In the genomic region with DNA sequence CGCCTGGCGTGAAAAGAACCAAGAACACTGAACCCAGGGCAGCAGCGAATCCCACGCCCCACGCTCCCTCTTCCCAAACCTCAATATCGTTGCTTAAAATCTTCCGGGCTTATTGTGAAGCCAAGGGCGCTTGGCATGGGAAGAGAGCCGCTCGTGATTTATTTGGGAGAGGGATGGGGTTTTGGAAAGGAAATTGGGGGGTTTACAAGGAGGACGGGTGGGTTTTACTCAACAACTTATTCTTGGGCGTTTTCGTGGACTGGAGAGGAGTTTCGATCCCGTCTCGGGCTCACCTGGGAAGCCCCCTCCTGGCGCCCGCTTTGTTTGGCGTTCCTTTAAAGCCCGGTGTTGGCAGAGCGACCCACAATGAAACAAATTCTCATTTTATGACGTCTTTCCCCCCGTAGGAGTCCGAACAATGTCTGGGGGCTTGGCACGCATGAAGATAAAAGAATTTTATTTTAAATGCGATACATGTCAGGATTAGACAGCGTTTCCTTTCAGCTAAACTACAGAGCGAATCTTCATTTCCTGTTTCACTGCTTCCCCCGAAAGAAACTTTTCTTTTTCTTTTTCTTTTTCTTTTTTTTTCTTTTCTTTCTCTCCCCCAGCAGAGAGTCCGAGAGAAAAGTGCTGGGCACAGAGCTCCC, we compare ENCODE assay signal across 9 cellular contexts.
DNase-seq lines count a peak whose midpoint lies in the region; ATAC-seq and TF ChIP-seq lines count a peak whose summit lies in the region.
"Had no signal": no experiment of that assay in that cellular context is flagged by ENCODE, and none has a peak within 500 bp of the region (broad histone marks: within the 10 kb centered on the region; RNA-seq: fewer than 3 reads in every experiment).

No MANE protein-coding gene starts in this region.

- peak overlapping the region; percentile 57 for H2AFZ ChIP-seq in mammary epithelial cell (ENCODE audit: low read depth, low read length)

- no peaks in the 10 kb centered on the region for H3K36me3 Mint-ChIP-seq in nephron progenitor cell (ENCODE audit: low read depth)

- peaks cover 22% of the 10 kb centered on the region for H3K27me3 ChIP-seq in mammary epithelial cell (ENCODE audit: insufficient read depth, low read length)

- H3K4me3 Mint-ChIP-seq in nephron progenitor cell: peak overlapping the region; percentile 88

- H3K79me2 ChIP-seq in mammary epithelial cell (ENCODE audit: insufficient read depth, low read length): no peaks in the 10 kb centered on the region

- peak overlapping the region; percentile 63 for H3K4me2 ChIP-seq in mammary epithelial cell (ENCODE audit: insufficient read depth, low read depth, low read length)

- peak; percentile 4 for DNase-seq in NCI-H1694 (lab: John Stamatoyannopoulos, UW)
- DNase-seq in NCI-H1694 treated with DMSO at 0.1 percent for 48 hours (lab: John Stamatoyannopoulos, UW): no peak
- no peak for DNase-seq in mammary epithelial cell
- peak; percentile 25 for DNase-seq in nephron progenitor cell
- DNase-seq in AML-193 (lab: John Stamatoyannopoulos, UW): no peak
- no peak for DNase-seq in NCI-H446 (lab: John Stamatoyannopoulos, UW)
- DNase-seq in SKM-1 (lab: John Stamatoyannopoulos, UW; ENCODE audit: unreplicated experiment): no peak

- H3K9me3 ChIP-seq in mammary epithelial cell (replicated peaks; ENCODE audit: insufficient read depth, low read length): peaks cover 6% of the 10 kb centered on the region

- 26% methylated on average over 29 of the region's 30 CpGs for WGBS in mammary epithelial cell (ENCODE audit: low coverage, missing lambda C conversion rate)

- no peaks in the 10 kb centered on the region for H3K9me3 Mint-ChIP-seq in nephron progenitor cell

- peak overlapping the region; percentile 87 for H3K27ac Mint-ChIP-seq in nephron progenitor cell

- H3K27me3 Mint-ChIP-seq in nephron progenitor cell (ENCODE audit: low read depth, poor library complexity): no peaks in the 10 kb centered on the region

- in situ Hi-C loops in mammary epithelial cell (cut with MboI; ENCODE audit: low sequenced_read_pairs in 2 of 2): loop anchor here in 1 of 2 donors (10.0 kb wide), 1 partner anchor 631 kb away; no protein-coding TSS in a partner anchor

- peaks cover 6% of the 10 kb centered on the region for H3K4me1 ChIP-seq in mammary epithelial cell (ENCODE audit: insufficient read depth, low read length)

- H4K20me1 ChIP-seq in mammary epithelial cell (ENCODE audit: insufficient read depth, low read length): no peaks in the 10 kb centered on the region

- intact Hi-C loops in mammary epithelial cell (cut with micrococcal nuclease): loop anchor here (2.0 to 10.0 kb wide), 2 partner anchors 147 to 271 kb away; no protein-coding TSS in a partner anchor

- dilution Hi-C loops in mammary epithelial cell (cut with HindIII; ENCODE audit: low sequenced_read_pairs): loop anchor here (5.0 kb wide), 2 partner anchors 44 to 634 kb away; no protein-coding TSS in a partner anchor

- H3K4me1 Mint-ChIP-seq in nephron progenitor cell: peaks cover 45% of the 10 kb centered on the region

- no peak for TF ChIP-seq CTCF in mammary epithelial cell (conservative IDR thresholded peaks at IDR 0.05 in 1 of 2, IDR thresholded peaks at IDR 0.05 in 1 of 2; ENCODE audit: extremely low read depth in 1 of 2, insufficient read depth in 1 of 2, low read depth in 1 of 2, low read length in 2 of 2)
- no peak for TF ChIP-seq CTCF in nephron progenitor cell (IDR thresholded peaks at IDR 0.05)

- no peaks in the 10 kb centered on the region for H3K36me3 ChIP-seq in mammary epithelial cell (ENCODE audit: insufficient read depth, low read length)

- ATAC-seq in HG03066 (IDR thresholded peaks at IDR 0.05; ENCODE audit: low read depth, unreplicated experiment): peak; percentile 10

- no peak overlapping the region for H3K27ac ChIP-seq in mammary epithelial cell (ENCODE audit: insufficient read depth, low read depth, low read length)
- H3K27ac ChIP-seq: 22Rv1 had no signal

- BruUV-seq in mammary epithelial cell (replicated peaks; lab: Mats Ljungman, UMichigan): no TSS peak

- CTCF ChIA-PET in mammary epithelial cell (lab: Charles Lee; ENCODE audit: low non-redundant PET): no interaction called here

- no peak overlapping the region for H3K9ac ChIP-seq in mammary epithelial cell (ENCODE audit: insufficient read depth, low read length)

- peak overlapping the region in 1 of 3 experiments; percentile 10 for H3K4me3 ChIP-seq in mammary epithelial cell (replicated peaks in 1 of 3; ENCODE audit: insufficient read depth in 1 of 3, low read depth in 2 of 3, low read length in 3 of 3)

Comparison
In these comparisons a context has a peak if more than half of its experiments do, and no peak if none do; other contexts are left out.
1. DNase-seq: peak in NCI-H1694 (single experiment) and nephron progenitor cell (single experiment); none in NCI-H1694 treated with DMSO at 0.1 percent for 48 hours (single experiment), mammary epithelial cell (single experiment), AML-193 (0 of 2), NCI-H446 (0 of 2) and SKM-1 (single experiment).